Comparison of ENCODE assay signal across 21 cellular contexts in the genomic region with DNA sequence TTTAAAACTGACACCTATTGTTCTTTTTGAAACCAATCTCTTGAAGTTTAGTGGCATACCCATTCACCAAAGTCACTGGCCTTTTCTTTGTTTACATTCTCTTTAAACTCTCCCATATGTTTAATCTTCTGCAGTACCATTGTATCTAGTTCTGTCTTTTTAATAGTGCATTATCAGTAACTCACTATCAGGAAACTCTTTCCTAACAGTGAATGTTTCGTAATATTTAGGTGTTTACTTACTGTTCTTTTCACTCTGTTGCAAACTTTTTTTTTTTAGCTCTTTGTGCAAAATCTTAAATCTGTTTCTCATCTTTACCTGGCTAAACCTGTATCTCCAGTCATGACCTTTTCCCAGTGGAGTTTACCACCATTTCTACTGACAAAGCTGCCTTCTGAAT. TPM values are rescaled to one million over a fixed set of nuclear protein-coding genes. Genes with fewer than 3 reads are reported as not detected.
DNase-seq lines count a peak whose midpoint lies in the region; ATAC-seq, FAIRE-seq and TF ChIP-seq lines count a peak whose summit lies in the region.
"Had no signal": no experiment of that assay in that cellular context is flagged by ENCODE, and none has a peak within 500 bp of the region (broad histone marks: within the 10 kb centered on the region; RNA-seq: fewer than 3 reads in every experiment).

No MANE protein-coding gene starts in this region.

- H3K4ac ChIP-seq in mesendoderm (ENCODE audit: low read depth, low read length) = no peak overlapping the region

- H3K9ac ChIP-seq in mesendoderm (ENCODE audit: low read length) = no peak overlapping the region
- H3K9ac ChIP-seq: BLaER1 had no signal

- H3K4me2 ChIP-seq in mesendoderm (ENCODE audit: low read length) = no peak overlapping the region
- H3K4me2 ChIP-seq: BLaER1 had no signal

- no peak for FAIRE-seq in HTR-8/SVneo (lab: Jason Lieb, UNC)

- H3K27me3 ChIP-seq in Caco-2 (replicated peaks; ENCODE audit: control insufficient read depth, insufficient read depth, low read length) (no peaks in the 10 kb centered on the region), right lobe of liver (no peaks in the 10 kb centered on the region), mesendoderm (ENCODE audit: insufficient read depth, low read length, poor library complexity) (no peaks in the 10 kb centered on the region)
- H3K27me3 ChIP-seq: BLaER1, MG63 had no signal

- TF ChIP-seq CTCF in Caco-2 (IDR thresholded peaks at IDR 0.05; ENCODE audit: insufficient read depth in 1 of 2, low read depth in 1 of 2, low read length in 1 of 2, severe bottlenecking in 1 of 2, unreplicated experiment in 1 of 2) (no peak), fibroblast of pulmonary artery (IDR thresholded peaks at IDR 0.05; ENCODE audit: low read length, missing control alignments) (no peak), right lobe of liver (IDR thresholded peaks at IDR 0.05) (no peak)

- no peak overlapping the region for H3K56ac ChIP-seq in mesendoderm (ENCODE audit: low read length)

- H2AK5ac ChIP-seq in mesendoderm (ENCODE audit: low read length) = no peak overlapping the region

- H3K36me3 Mint-ChIP-seq in Caco-2 (ENCODE audit: insufficient read depth, unreplicated experiment) = peaks cover 50% of the 10 kb centered on the region

- POLR2A ChIA-PET in Caco-2 (lab: Charles Lee) = interaction anchor here (0.6 to 0.9 kb wide), 2 partner anchors 17 to 46 kb away, joined by 3 to 6 read pairs; partner anchors contain the start of gene SMAD5

- no peaks in the 10 kb centered on the region for H3K9me3 Mint-ChIP-seq in Caco-2 (ENCODE audit: unreplicated experiment)
- H3K9me3 Mint-ChIP-seq: CD8-positive, alpha-beta T cell had no signal

- 19% methylated on average over 1 of the region's 1 CpG for WGBS in right lobe of liver (ENCODE audit: insufficient coverage, low coverage, low lambda C conversion rate, missing lambda C conversion rate)
- WGBS in mesendoderm (ENCODE audit: extremely low coverage, insufficient coverage, low lambda C conversion rate) = no CpG with 5 or more reads among the region's 1 CpG

- peak in 1 of 2 experiments; percentile 60 for DNase-seq in Caco-2
- DNase-seq in OCI-M1 (lab: John Stamatoyannopoulos, UW) = peak; percentile 25
- peak; percentile 13 for DNase-seq in fibroblast of pulmonary artery (ENCODE audit: low read depth)
- DNase-seq in right lobe of liver = no peak
- DNase-seq in HTR-8/SVneo (ENCODE audit: insufficient read length, low spot score) = no peak
- no peak for DNase-seq in mesendoderm
- DNase-seq in NCI-H187 (lab: John Stamatoyannopoulos, UW) = no peak
- DNase-seq: CD8-positive, alpha-beta T cell; DMS79 treated with DMSO at 0.1 percent for 48 hours; Karpas-422; MG63; NCI-H1105; NCI-H1694; NCI-H345; NCI-H69 had no signal

- H2BK5ac ChIP-seq in mesendoderm (ENCODE audit: low read length) = no peak overlapping the region

- H3K18ac ChIP-seq in mesendoderm (ENCODE audit: low read length) = no peak overlapping the region

- BruUV-seq in Caco-2 (replicated peaks; lab: Mats Ljungman, UMichigan) = no TSS peak

- peak overlapping the region in 2 of 3 donors; percentile 41 to 44 for H3K27ac ChIP-seq in right lobe of liver
- H3K27ac ChIP-seq in mesendoderm (ENCODE audit: low read depth, low read length) = no peak overlapping the region
- H3K27ac ChIP-seq: BLaER1, RWPE1 had no signal

- H3K27ac Mint-ChIP-seq in Caco-2 (ENCODE audit: unreplicated experiment) = peak overlapping the region; percentile 45
- H3K27ac Mint-ChIP-seq: CD8-positive, alpha-beta T cell had no signal

- no peaks in the 10 kb centered on the region for H3K27me3 Mint-ChIP-seq in Caco-2 (ENCODE audit: insufficient read depth, unreplicated experiment)

- peak overlapping the region; percentile 50 for H3K4me3 Mint-ChIP-seq in Caco-2 (ENCODE audit: unreplicated experiment)
- H3K4me3 Mint-ChIP-seq: CD8-positive, alpha-beta T cell had no signal

- H3K4me3 ChIP-seq in Caco-2 (ENCODE audit: low read depth, low read length) = no peak overlapping the region
- H3K4me3 ChIP-seq in fibroblast of pulmonary artery (replicated peaks; ENCODE audit: low read depth, low read length) = no peak overlapping the region
- no peak overlapping the region for H3K4me3 ChIP-seq in right lobe of liver
- H3K4me3 ChIP-seq in mesendoderm (ENCODE audit: low read length) = no peak overlapping the region
- H3K4me3 ChIP-seq: BLaER1, HAP-1, MG63 had no signal

- peaks cover 7% of the 10 kb centered on the region for H3K79me1 ChIP-seq in mesendoderm (ENCODE audit: low read length)

- no peak overlapping the region for H4K5ac ChIP-seq in mesendoderm (ENCODE audit: low read length)

- H3K4me1 ChIP-seq in Caco-2 (peaks cover 62% of the 10 kb centered on the region), right lobe of liver (peaks cover 0 to 42% (median 7%) of the 10 kb centered on the region in 4 donors), mesendoderm (ENCODE audit: control insufficient read depth, low read depth, low read length) (no peaks in the 10 kb centered on the region)

- H2BK120ac ChIP-seq in mesendoderm (ENCODE audit: low read depth, low read length) = no peak overlapping the region

- peaks cover 48% of the 10 kb centered on the region for H3K4me1 Mint-ChIP-seq in Caco-2 (ENCODE audit: low read depth, unreplicated experiment)

- no peak for TF ChIP-seq POLR2A in right lobe of liver (IDR thresholded peaks at IDR 0.05)

- peak; percentile 77 to 90 (median 84) for ATAC-seq in right lobe of liver
- no peak for ATAC-seq in SK-N-SH treated with all-trans-retinoic acid at 6 μM for 48 hours
- ATAC-seq: CD8-positive, alpha-beta T cell had no signal

- intact Hi-C loops in Caco-2 (cut with micrococcal nuclease; ENCODE audit: unreplicated experiment) (loop anchor here (5.0 kb wide), 1 partner anchor 48 kb away; no protein-coding TSS in a partner anchor), right lobe of liver (cut with DNase I) (no loop called here)

- peaks cover 2% of the 10 kb centered on the region; the same call in 1 of the 2 replicates for H3K36me3 ChIP-seq in Caco-2 (ENCODE audit: control insufficient read depth, insufficient read depth, low read length)
- H3K36me3 ChIP-seq in right lobe of liver = peaks cover 0 to 12% (median 4%) of the 10 kb centered on the region in 4 donors
- H3K36me3 ChIP-seq in mesendoderm (ENCODE audit: control insufficient read depth, insufficient read depth, low read length) = peaks cover 2% of the 10 kb centered on the region

- no peak overlapping the region for H2BK15ac ChIP-seq in mesendoderm (replicated peaks; ENCODE audit: low read depth)

- H3K23ac ChIP-seq in mesendoderm (ENCODE audit: low read length) = no peak overlapping the region

- CTCF ChIA-PET in Caco-2 (lab: Charles Lee) = interaction anchor here (0.6 kb wide), 1 partner anchor 29 kb away, joined by 3 read pairs; no protein-coding TSS in a partner anchor

- H4K8ac ChIP-seq in mesendoderm (ENCODE audit: low read depth, low read length) = no peak overlapping the region

- H3K79me2 ChIP-seq in mesendoderm (ENCODE audit: control insufficient read depth, insufficient read depth, low read length) = peaks cover 15% of the 10 kb centered on the region

- no peaks in the 10 kb centered on the region for H3K9me3 ChIP-seq in Caco-2
- no peaks in the 10 kb centered on the region for H3K9me3 ChIP-seq in right lobe of liver
- H3K9me3 ChIP-seq: BLaER1, HAP-1, MG63 had no signal

TF ChIP-seq in SK-N-SH treated with all-trans-retinoic acid at 6 μM for 48 hours, 23 proteins besides CTCF, POLR2A, EP300 and RAD21 (continues in another document):
- no peak for TF ChIP-seq CSRNP3 (CRISPR knock-in tag; IDR thresholded peaks at IDR 0.05)
- no peak for TF ChIP-seq PATZ1 (CRISPR knock-in tag; IDR thresholded peaks at IDR 0.05; ENCODE audit: borderline replicate concordance)

RNA-seq across cellular contexts. Expression of gene SMAD5, which starts 17.2 kb away (rescaled TPM):
- total RNA-seq in Caco-2 (2022) (141 and 142 TPM in 2 replicates), right lobe of liver (10 to 100 TPM; 19.2 to 49.2 (median 30.6) TPM)
- polyA plus RNA-seq in mesendoderm (2013, experiment 1 of 2) = 20.8 TPM
- polyA plus RNA-seq in mesendoderm (2013, experiment 2 of 2) = 20.0 TPM

RNA-seq across cellular contexts. Expression of gene SMIM32, which starts 43.1 kb away (rescaled TPM):
- 0.63 and 0.66 TPM in 2 replicates for total RNA-seq in Caco-2 (2022)
- 1 to 10 TPM in 1 of 6 experiments, under 1 TPM in 1, not detected in 4; 0.25 to 1.1 TPM for total RNA-seq in right lobe of liver
- polyA plus RNA-seq in mesendoderm (2013, experiment 1 of 2) = 0.21 TPM
- 0.20 TPM for polyA plus RNA-seq in mesendoderm (2013, experiment 2 of 2)
- total RNA-seq: A172; CD8-positive, alpha-beta T cell; G401 had no signal

Comparison
In these comparisons a context has a peak if more than half of its experiments do, and no peak if none do; other contexts are left out.
1. DNase-seq: peak in OCI-M1 (single experiment) and fibroblast of pulmonary artery (single experiment); none in right lobe of liver (0 of 3), HTR-8/SVneo (single experiment), mesendoderm (single experiment) and NCI-H187 (0 of 2).